ENCODE assay signal across 10 cellular contexts in genomic region chr14:21988413-21988812, GRCh38.
"Had no signal": no experiment of that assay in that cellular context is flagged by ENCODE, and none has a peak within 500 bp of the region (broad histone marks: within the 10 kb centered on the region; RNA-seq: fewer than 3 reads in every experiment).

No MANE protein-coding gene starts in this region.

- H3K4me1 ChIP-seq: breast epithelium, tibial artery, uterus had no signal

- H3K36me3 ChIP-seq: breast epithelium, tibial artery, uterus had no signal

- DNase-seq: aorta; dorsolateral prefrontal cortex; hippocampal formation; retina; SIG-M5; stimulated activated CD4-positive, alpha-beta T cell treated with anti-CD3 and anti-CD28 coated beads, Interleukin-4, amount 100 ng/mL, for 4 hours; tibial artery; uterus had no signal

- H3K9me3 ChIP-seq: breast epithelium, tibial artery, uterus had no signal

- H3K4me3 ChIP-seq: breast epithelium, dorsolateral prefrontal cortex, tibial artery, uterus had no signal

- H3K27ac ChIP-seq: breast epithelium, dorsolateral prefrontal cortex, tibial artery, uterus, VCaP had no signal

- H3K27me3 ChIP-seq: tibial artery, uterus had no signal
